17 cellular contexts compared by ENCODE assay signal in genomic region chr12:52083638-52083996, GRCh38. TPM values are rescaled to one million over a fixed set of nuclear protein-coding genes. Genes with fewer than 3 reads are reported as not detected.
DNase-seq lines count a peak whose midpoint lies in the region; ATAC-seq, FAIRE-seq and TF ChIP-seq lines count a peak whose summit lies in the region.
"Had no signal": no experiment of that assay in that cellular context is flagged by ENCODE, and none has a peak within 500 bp of the region (broad histone marks: within the 10 kb centered on the region; RNA-seq: fewer than 3 reads in every experiment).

No MANE protein-coding gene starts in this region.

- CTCF ChIA-PET in HepG2 (lab: Yijun Ruan, JAX; ENCODE audit: low intra/inter-chr PET ratio, low total read pairs), result interaction anchor here (0.7 to 3.1 kb wide), 5 partner anchors 15 to 80 kb away, joined by 3 to 79 read pairs (median 3); no protein-coding TSS in a partner anchor

- H3K9ac ChIP-seq in HepG2 (ENCODE audit: insufficient read depth, low read depth, low read length) (no peak overlapping the region), KMS-11 (no peak overlapping the region)

- H3K4me3 Mint-ChIP-seq in glutamatergic neuron (ENCODE audit: unreplicated experiment), result peak overlapping the region; percentile 21
- H3K4me3 Mint-ChIP-seq: activated CD4-positive, alpha-beta T cell treated with anti-CD3 and anti-CD28 coated beads, Interleukin-2, amount 10 ng/mL, durations not matched to agents 7 days and 5 days had no signal

- H3K4me3 ChIP-seq in HepG2 (replicated peaks in 1 of 3; ENCODE audit: insufficient read depth in 1 of 3, low read depth in 2 of 3, low read length in 3 of 3) (no peak overlapping the region; a peak in 1 of 6 replicates), right lobe of liver (no peak overlapping the region), KMS-11 (IDR thresholded peaks at IDR 0.05; ENCODE audit: insufficient read depth, low read depth, low read length) (no peak overlapping the region), aorta (ENCODE audit: low read length in 2 of 2) (no peak overlapping the region)
- H3K4me3 ChIP-seq: cardiac muscle cell had no signal

- POLR2A ChIA-PET in HepG2 (lab: Yijun Ruan, JAX), result interaction anchor here (1.0 to 1.8 kb wide), 3 partner anchors 51 to 73 kb away, joined by 4 to 5 read pairs (median 4); no protein-coding TSS in a partner anchor

- H2AFZ ChIP-seq in HepG2 (ENCODE audit: low read length) (no peak overlapping the region), KMS-11 (ENCODE audit: low read depth) (no peak overlapping the region)

- in situ Hi-C loops in HepG2 (cut with HindIII; ENCODE audit: extremely low pct_ligation_motif_present, low pct_unique_long_range_greater_than_20kb), result loop anchor here (5.0 kb wide), 1 partner anchor 56 kb away; no protein-coding TSS in a partner anchor

- H3K9me3 ChIP-seq in HepG2 (ENCODE audit: low read length), result no peaks in the 10 kb centered on the region
- H3K9me3 ChIP-seq in right lobe of liver, result no peaks in the 10 kb centered on the region
- no peaks in the 10 kb centered on the region for H3K9me3 ChIP-seq in aorta (ENCODE audit: control insufficient read depth, low read length)

- intact Hi-C loops in HepG2 (cut with micrococcal nuclease; ENCODE audit: unreplicated experiment) (loop anchor here (1.0 to 5.0 kb wide), 2 partner anchors 34 to 58 kb away; no protein-coding TSS in a partner anchor), right lobe of liver (cut with DNase I) (loop anchor here in 1 of 2 donors (5.0 kb wide), 2 partner anchors 39 to 56 kb away; no protein-coding TSS in a partner anchor), aorta (cut with DNase I) (loop anchor here (1.0 to 2.0 kb wide), 2 partner anchors 58 to 59 kb away; no protein-coding TSS in a partner anchor)

- ATAC-seq in HepG2, result no peak
- ATAC-seq in right lobe of liver, result no peak
- no peak for ATAC-seq in HG02610 (IDR thresholded peaks at IDR 0.05; ENCODE audit: unreplicated experiment)
- no peak for ATAC-seq in aorta (ENCODE audit: low FRiP score)
- no peak for ATAC-seq in GM18511 (IDR thresholded peaks at IDR 0.05; ENCODE audit: unreplicated experiment)

- 0 out of 2 replicates have a peak overlapping the region, but pooled peaks have one; percentile 81 for H3K4me2 ChIP-seq in HepG2 (ENCODE audit: low read depth, low read length)
- 0 out of 2 replicates have a peak overlapping the region, but pooled peaks have one; percentile 6 for H3K4me2 ChIP-seq in KMS-11

- BruUV-seq in HepG2 (replicated peaks; lab: Mats Ljungman, UMichigan), result no TSS peak

- TF ChIP-seq EP300 in HepG2 (IDR thresholded peaks at IDR 0.05; ENCODE audit: low read depth in 2 of 2, low read length in 2 of 2) (no peak), HepG2 (CRISPR knock-in tag; IDR thresholded peaks at IDR 0.05; ENCODE audit: borderline replicate concordance) (no peak)

- peaks cover 33% of the 10 kb centered on the region for H3K4me1 Mint-ChIP-seq in glutamatergic neuron (ENCODE audit: low read depth, unreplicated experiment)

- no peak overlapping the region for H3K27ac Mint-ChIP-seq in glutamatergic neuron (ENCODE audit: unreplicated experiment)
- H3K27ac Mint-ChIP-seq: activated CD4-positive, alpha-beta T cell treated with anti-CD3 and anti-CD28 coated beads, Interleukin-2, amount 10 ng/mL, durations not matched to agents 7 days and 5 days; type B pancreatic cell had no signal

- H3K36me3 ChIP-seq in HepG2 (replicated peaks in 1 of 2; ENCODE audit: control insufficient read depth in 1 of 2, insufficient read depth in 2 of 2, low read length in 2 of 2), result peaks cover 3% of the 10 kb centered on the region in 2 experiments; a peak in 2 of 5 replicates
- no peaks in the 10 kb centered on the region for H3K36me3 ChIP-seq in right lobe of liver
- no peaks in the 10 kb centered on the region for H3K36me3 ChIP-seq in KMS-11 (ENCODE audit: insufficient read depth)
- no peaks in the 10 kb centered on the region for H3K36me3 ChIP-seq in aorta (ENCODE audit: control insufficient read depth in 1 of 2, insufficient read depth in 2 of 2, low read length in 1 of 2)
- H3K36me3 ChIP-seq: cardiac muscle cell had no signal

- H3K79me2 ChIP-seq in HepG2 (ENCODE audit: insufficient read depth, low read length), result no peaks in the 10 kb centered on the region
- H3K79me2 ChIP-seq in KMS-11 (ENCODE audit: insufficient read depth, low read depth), result no peaks in the 10 kb centered on the region

- H3K27me3 ChIP-seq in HepG2 (ENCODE audit: control insufficient read depth in 1 of 2, insufficient read depth in 2 of 2, low read length in 2 of 2), result peaks cover 12 to 41% of the 10 kb centered on the region in 2 experiments
- no peaks in the 10 kb centered on the region for H3K27me3 ChIP-seq in right lobe of liver
- no peaks in the 10 kb centered on the region for H3K27me3 ChIP-seq in KMS-11 (ENCODE audit: insufficient read depth, low read depth)
- H3K27me3 ChIP-seq in aorta (ENCODE audit: control insufficient read depth in 1 of 2, insufficient read depth in 2 of 2, low read length in 1 of 2), result no peaks in the 10 kb centered on the region
- H3K27me3 ChIP-seq: cardiac muscle cell had no signal

- no peak for TF ChIP-seq RAD21 in HepG2 (CRISPR knock-in tag; IDR thresholded peaks at IDR 0.05)

- no peaks in the 10 kb centered on the region for H3K36me3 Mint-ChIP-seq in glutamatergic neuron (ENCODE audit: unreplicated experiment)
- H3K36me3 Mint-ChIP-seq: CD4-positive, CD25-positive, alpha-beta regulatory T cell had no signal

- H3K27me3 Mint-ChIP-seq in glutamatergic neuron (ENCODE audit: unreplicated experiment), result peaks cover 10% of the 10 kb centered on the region

- peaks cover 4% of the 10 kb centered on the region for H3K9me3 Mint-ChIP-seq in glutamatergic neuron (ENCODE audit: unreplicated experiment)
- H3K9me3 Mint-ChIP-seq: activated CD4-positive, alpha-beta T cell treated with anti-CD3 and anti-CD28 coated beads, Interleukin-2, amount 10 ng/mL, durations not matched to agents 7 days and 5 days; CD4-positive, CD25-positive, alpha-beta regulatory T cell; type B pancreatic cell had no signal

- WGBS in HepG2 (ENCODE audit: low lambda C conversion rate), result 0% methylated on average over 2 of the region's 2 CpGs
- WGBS in right lobe of liver (ENCODE audit: insufficient coverage, low coverage, low lambda C conversion rate, missing lambda C conversion rate), result 0% methylated on average over 2 of the region's 2 CpGs
- 0 to 6% methylated on average over 2 of the region's 2 CpGs for WGBS in aorta, 2 donors

- H3K4me1 ChIP-seq in HepG2 (ENCODE audit: insufficient read depth, low read length) (peaks cover 49% of the 10 kb centered on the region), right lobe of liver (peaks cover 0 to 34% (median 12%) of the 10 kb centered on the region in 4 donors), KMS-11 (ENCODE audit: low read depth, poor library complexity, severe bottlenecking) (peaks cover 31% of the 10 kb centered on the region), aorta (ENCODE audit: control insufficient read depth in 1 of 2, insufficient read depth in 2 of 2, low read length in 2 of 2) (no peaks in the 10 kb centered on the region)

- no peak for FAIRE-seq in HepG2 (lab: Jason Lieb, UNC)
- FAIRE-seq: endometrium had no signal

- DNase-seq in HepG2 (ENCODE audit: low spot score) (no peak), right lobe of liver (no peak), glutamatergic neuron (no peak), NCI-H1417 (lab: John Stamatoyannopoulos, UW) (no peak), aorta (no peak)
- DNase-seq: amniotic stem cell, NCI-H187 treated with DMSO at 0.1 percent for 48 hours, SHP77 treated with DMSO at 0.1 percent for 48 hours had no signal

- no peak for TF ChIP-seq POLR2A in HepG2 (IDR thresholded peaks at IDR 0.05; ENCODE audit: insufficient read depth in 1 of 2, low read depth in 2 of 2, low read length in 2 of 2)
- TF ChIP-seq POLR2A in right lobe of liver (IDR thresholded peaks at IDR 0.05), result no peak

- TF ChIP-seq CTCF in HepG2 (CRISPR knock-in tag; IDR thresholded peaks at IDR 0.05) (no peak), right lobe of liver (IDR thresholded peaks at IDR 0.05) (peak in 2 of 4 donors; percentile 2 to 3), KMS-11 (conservative IDR thresholded peaks at IDR 0.05; ENCODE audit: low read depth, low read length) (peak; percentile 77), glutamatergic neuron (IDR thresholded peaks at IDR 0.05; ENCODE audit: partially characterized antibody, unreplicated experiment) (peak; percentile 42)

- H3K27ac ChIP-seq in HepG2 (ENCODE audit: extremely low read length, insufficient read depth, low read length) (no peak overlapping the region), right lobe of liver (no peak overlapping the region), KMS-11 (no peak overlapping the region), aorta (ENCODE audit: low read depth in 1 of 2, low read length in 2 of 2) (no peak overlapping the region)
- H3K27ac ChIP-seq: cardiac muscle cell had no signal

- H4K20me1 ChIP-seq in HepG2 (ENCODE audit: insufficient read depth, low read length) (no peaks in the 10 kb centered on the region), KMS-11 (ENCODE audit: insufficient read depth) (no peaks in the 10 kb centered on the region)

RNA-seq across cellular contexts. Expression of gene SMIM41, which starts 4.1 kb away (rescaled TPM):
- total RNA-seq in HepG2 (2016; rRNA removed; fragmentation: Illumina TruSeq; extraction: Trizol), result not detected in 2 replicates
- not detected in 2 replicates for total RNA-seq in HepG2 (2016; cell fraction: cytosol; rRNA removed; fragmentation: Illumina TruSeq; extraction: Trizol; ENCODE audit: low read depth)
- not detected in 2 replicates for total RNA-seq in HepG2 (2016; cell fraction: insoluble cytoplasmic fraction; rRNA removed; fragmentation: Illumina TruSeq; extraction: Trizol)
- not detected in 2 replicates for total RNA-seq in HepG2 (2016; cell fraction: membrane; rRNA removed; fragmentation: Illumina TruSeq; extraction: Trizol)
- total RNA-seq in HepG2 (2016; cell fraction: nucleus; rRNA removed; fragmentation: Illumina TruSeq; extraction: Trizol), result not detected in 2 replicates
- polyA plus RNA-seq in HepG2 (2011; rRNA removed), result 0.07 TPM in 1 of 2 replicates, not detected in the other
- polyA plus RNA-seq in HepG2 (2011; cell fraction: cytosol; rRNA removed), result not detected in 2 replicates
- polyA plus RNA-seq in HepG2 (2011; cell fraction: nucleus; rRNA removed), result not detected in 2 replicates
- polyA plus RNA-seq in HepG2 (2012), result not detected in 2 replicates
- not detected in 2 replicates for polyA plus RNA-seq in HepG2 (2016; cell fraction: cytosol; fragmentation: Illumina TruSeq; extraction: Trizol; ENCODE audit: low read depth)
- not detected in 2 replicates for polyA plus RNA-seq in HepG2 (2016; cell fraction: insoluble cytoplasmic fraction; fragmentation: Illumina TruSeq; extraction: Trizol; ENCODE audit: low read depth)
- not detected in 2 replicates for polyA plus RNA-seq in HepG2 (2016; cell fraction: membrane; fragmentation: Illumina TruSeq; extraction: Trizol; ENCODE audit: low read depth)
- not detected in 2 replicates for polyA plus RNA-seq in HepG2 (2016; cell fraction: nucleus; fragmentation: Illumina TruSeq; extraction: Trizol; ENCODE audit: insufficient read depth, low read depth)
- polyA minus RNA-seq in HepG2 (2011; rRNA and poly(A)+ RNA removed; ENCODE audit: low replicate concordance), result not detected in 2 replicates
- not detected in 2 replicates for polyA minus RNA-seq in HepG2 (2011; cell fraction: cytosol; rRNA and poly(A)+ RNA removed)
- 0.39 TPM in 1 of 2 replicates, not detected in the other for polyA minus RNA-seq in HepG2 (2011; cell fraction: nucleus; rRNA and poly(A)+ RNA removed)
- total RNA-seq in right lobe of liver, result not detected
- total RNA-seq in glutamatergic neuron (ENCODE audit: unreplicated experiment), result 0.88 TPM
- total RNA-seq in aorta, result under 1 TPM in 1 of 2 donors, not detected in 1; 0.84 TPM
- not detected for polyA plus RNA-seq in aorta
- total RNA-seq: activated CD4-positive, alpha-beta T cell treated with anti-CD3 and anti-CD28 coated beads, Interleukin-2, amount 10 ng/mL, durations not matched to agents 7 days and 5 days; cardiac muscle cell; HT-29 had no signal
- polyA plus RNA-seq: cardiac muscle cell; CD4-positive, CD25-positive, alpha-beta regulatory T cell had no signal

RNA-seq across cellular contexts. Expression of gene ATG101, which starts 13.8 kb away (rescaled TPM):
- total RNA-seq in HepG2 (2016; rRNA removed; fragmentation: Illumina TruSeq; extraction: Trizol), result 66.7 and 67.7 TPM in 2 replicates
- total RNA-seq in HepG2 (2016; cell fraction: cytosol; rRNA removed; fragmentation: Illumina TruSeq; extraction: Trizol; ENCODE audit: low read depth), result 24.9 and 31.4 TPM in 2 replicates
- total RNA-seq in HepG2 (2016; cell fraction: insoluble cytoplasmic fraction; rRNA removed; fragmentation: Illumina TruSeq; extraction: Trizol), result 67.1 and 68.7 TPM in 2 replicates
- 38.8 and 52.9 TPM in 2 replicates for total RNA-seq in HepG2 (2016; cell fraction: membrane; rRNA removed; fragmentation: Illumina TruSeq; extraction: Trizol)
- 31.7 and 32.7 TPM in 2 replicates for total RNA-seq in HepG2 (2016; cell fraction: nucleus; rRNA removed; fragmentation: Illumina TruSeq; extraction: Trizol)
- 58.2 and 60.2 TPM in 2 replicates for polyA plus RNA-seq in HepG2 (2011; rRNA removed)
- 84.5 and 95.4 TPM in 2 replicates for polyA plus RNA-seq in HepG2 (2011; cell fraction: cytosol; rRNA removed)
- 55.3 and 57.9 TPM in 2 replicates for polyA plus RNA-seq in HepG2 (2011; cell fraction: nucleus; rRNA removed)
- 27.2 and 33.1 TPM in 2 replicates for polyA plus RNA-seq in HepG2 (2012)
- polyA plus RNA-seq in HepG2 (2016; cell fraction: cytosol; fragmentation: Illumina TruSeq; extraction: Trizol; ENCODE audit: low read depth), result 16.9 and 28.4 TPM in 2 replicates
- 57.3 and 61.7 TPM in 2 replicates for polyA plus RNA-seq in HepG2 (2016; cell fraction: insoluble cytoplasmic fraction; fragmentation: Illumina TruSeq; extraction: Trizol; ENCODE audit: low read depth)
- polyA plus RNA-seq in HepG2 (2016; cell fraction: membrane; fragmentation: Illumina TruSeq; extraction: Trizol; ENCODE audit: low read depth), result 24.0 and 35.4 TPM in 2 replicates
- polyA plus RNA-seq in HepG2 (2016; cell fraction: nucleus; fragmentation: Illumina TruSeq; extraction: Trizol; ENCODE audit: insufficient read depth, low read depth), result 51.5 and 54.0 TPM in 2 replicates
- polyA minus RNA-seq in HepG2 (2011; rRNA and poly(A)+ RNA removed; ENCODE audit: low replicate concordance), result 106 and 147 TPM in 2 replicates
- polyA minus RNA-seq in HepG2 (2011; cell fraction: cytosol; rRNA and poly(A)+ RNA removed), result 15.6 and 16.2 TPM in 2 replicates
- polyA minus RNA-seq in HepG2 (2011; cell fraction: nucleus; rRNA and poly(A)+ RNA removed), result 12.8 and 16.7 TPM in 2 replicates
- 10 to 100 TPM; 17.4 to 29.7 (median 21.0) TPM for total RNA-seq in right lobe of liver
- total RNA-seq in glutamatergic neuron (ENCODE audit: unreplicated experiment), result 26.2 TPM
- total RNA-seq in aorta, result 10 to 100 TPM; 28.2 to 32.2 TPM
- 10 to 100 TPM; 40.9 to 44.0 TPM for polyA plus RNA-seq in aorta

RNA-seq across cellular contexts. Expression of gene NR4A1, which starts 32.4 kb away (rescaled TPM):
- total RNA-seq in HepG2 (2016; rRNA removed; fragmentation: Illumina TruSeq; extraction: Trizol), result 4.6 and 5.7 TPM in 2 replicates
- total RNA-seq in HepG2 (2016; cell fraction: cytosol; rRNA removed; fragmentation: Illumina TruSeq; extraction: Trizol; ENCODE audit: low read depth), result 8.4 and 9.3 TPM in 2 replicates
- total RNA-seq in HepG2 (2016; cell fraction: insoluble cytoplasmic fraction; rRNA removed; fragmentation: Illumina TruSeq; extraction: Trizol), result 3.8 and 7.6 TPM in 2 replicates
- total RNA-seq in HepG2 (2016; cell fraction: membrane; rRNA removed; fragmentation: Illumina TruSeq; extraction: Trizol), result 5.8 and 6.3 TPM in 2 replicates
- total RNA-seq in HepG2 (2016; cell fraction: nucleus; rRNA removed; fragmentation: Illumina TruSeq; extraction: Trizol), result 8.9 and 10.0 TPM in 2 replicates
- 15.2 and 16.5 TPM in 2 replicates for polyA plus RNA-seq in HepG2 (2011; rRNA removed)
- 7.6 and 13.1 TPM in 2 replicates for polyA plus RNA-seq in HepG2 (2011; cell fraction: cytosol; rRNA removed)
- 26.2 and 46.7 TPM in 2 replicates for polyA plus RNA-seq in HepG2 (2011; cell fraction: nucleus; rRNA removed)
- 6.4 and 16.5 TPM in 2 replicates for polyA plus RNA-seq in HepG2 (2012)
- polyA plus RNA-seq in HepG2 (2016; cell fraction: cytosol; fragmentation: Illumina TruSeq; extraction: Trizol; ENCODE audit: low read depth), result 1.6 and 1.7 TPM in 2 replicates
- 5.3 and 8.6 TPM in 2 replicates for polyA plus RNA-seq in HepG2 (2016; cell fraction: insoluble cytoplasmic fraction; fragmentation: Illumina TruSeq; extraction: Trizol; ENCODE audit: low read depth)
- 3.4 and 3.9 TPM in 2 replicates for polyA plus RNA-seq in HepG2 (2016; cell fraction: membrane; fragmentation: Illumina TruSeq; extraction: Trizol; ENCODE audit: low read depth)
- 22.7 TPM in 2 replicates for polyA plus RNA-seq in HepG2 (2016; cell fraction: nucleus; fragmentation: Illumina TruSeq; extraction: Trizol; ENCODE audit: insufficient read depth, low read depth)
- 28.6 and 56.6 TPM in 2 replicates for polyA minus RNA-seq in HepG2 (2011; rRNA and poly(A)+ RNA removed; ENCODE audit: low replicate concordance)
- polyA minus RNA-seq in HepG2 (2011; cell fraction: cytosol; rRNA and poly(A)+ RNA removed), result 10.8 and 14.1 TPM in 2 replicates
- polyA minus RNA-seq in HepG2 (2011; cell fraction: nucleus; rRNA and poly(A)+ RNA removed), result 11.8 and 13.0 TPM in 2 replicates
- 1 to 10 TPM; 5.0 to 8.8 (median 7.7) TPM for total RNA-seq in right lobe of liver
- 8.5 TPM for total RNA-seq in glutamatergic neuron (ENCODE audit: unreplicated experiment)
- 100 to 1,000 TPM; 175 to 677 TPM for total RNA-seq in aorta
- polyA plus RNA-seq in aorta, result 100 to 1,000 TPM in 1 of 2 donors, 10 to 100 TPM in 1; 48.2 to 392 TPM

Comparison
In these comparisons a context has a peak if more than half of its experiments do, and no peak if none do; other contexts are left out.
1. RNA of gene NR4A1, which starts 32.4 kb away (total RNA-seq): 175 to 677 TPM in aorta; 8.5 TPM in glutamatergic neuron (single experiment), 5.0 to 8.8 TPM in right lobe of liver and 3.8 to 10.0 TPM in HepG2; every median in the first group is over 10 times any median in the second.